ENCODE assay signal across 12 cellular contexts in the genomic region with DNA sequence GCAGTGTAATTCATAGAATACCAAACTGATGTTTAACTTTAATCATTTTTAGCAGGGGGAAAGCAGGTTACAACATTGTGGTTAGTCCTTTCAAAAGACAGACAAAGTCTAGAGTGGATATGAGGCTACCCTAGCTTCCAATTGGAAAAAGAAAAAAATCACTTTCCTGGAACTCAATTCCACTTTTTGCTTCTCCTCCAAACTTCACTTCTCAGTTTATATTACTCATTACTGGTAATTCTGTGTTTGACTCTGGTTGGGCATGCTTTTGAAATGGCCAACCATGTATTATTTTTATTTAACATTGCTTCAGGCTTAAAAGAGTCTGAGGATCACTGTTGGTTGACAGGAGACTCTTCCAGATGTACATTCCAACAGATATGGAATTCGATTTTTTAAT.
DNase-seq lines count a peak whose midpoint lies in the region; ATAC-seq and TF ChIP-seq lines count a peak whose summit lies in the region.
"Had no signal": no experiment of that assay in that cellular context is flagged by ENCODE, and none has a peak within 500 bp of the region (broad histone marks: within the 10 kb centered on the region; RNA-seq: fewer than 3 reads in every experiment).

No MANE protein-coding gene starts in this region.

- in situ Hi-C loops in gastrocnemius medialis (cut with MboI; ENCODE audit: low sequenced_read_pairs in 4 of 4): no loop called here

- TF ChIP-seq CTCF in AG09319 (IDR thresholded peaks at IDR 0.05; ENCODE audit: low read depth, low read length) (no peak), psoas muscle (IDR thresholded peaks at IDR 0.05) (no peak), gastrocnemius medialis (IDR thresholded peaks at IDR 0.05 in 4 of 5, conservative IDR thresholded peaks at IDR 0.05 in 1 of 5) (no peak), OCI-LY7 (conservative IDR thresholded peaks at IDR 0.05; ENCODE audit: low read length) (no peak)

- H3K27me3 ChIP-seq in duodenal mucosa (ENCODE audit: control insufficient read depth in 1 of 2, insufficient read depth in 2 of 2, low read length in 2 of 2) (no peaks in the 10 kb centered on the region), psoas muscle (ENCODE audit: insufficient read depth in 3 of 3, low read length in 2 of 3) (no peaks in the 10 kb centered on the region), gastrocnemius medialis (no peaks in the 10 kb centered on the region)

- peak overlapping the region; percentile 10 for H3K27ac ChIP-seq in duodenal mucosa (ENCODE audit: low read depth, low read length)
- peak overlapping the region; percentile 50 for H3K27ac ChIP-seq in psoas muscle
- peak overlapping the region in 2 of 4 donors; percentile 3 to 38 for H3K27ac ChIP-seq in gastrocnemius medialis
- no peak overlapping the region for H3K27ac ChIP-seq in OCI-LY7 (ENCODE audit: low read depth, low read length, poor library complexity, severe bottlenecking)

- POLR2A ChIA-PET in OCI-LY7 (lab: Charles Lee): interaction anchor here (0.6 kb wide), 2 partner anchors 101 to 683 kb away, joined by 3 read pairs; no protein-coding TSS in a partner anchor

- 38 to 44% (median 39%) methylated on average over 1 of the region's 1 CpG for WGBS in psoas muscle, 3 donors

- CTCF ChIA-PET in OCI-LY7 (lab: Charles Lee; ENCODE audit: unreplicated experiment): no interaction called here

- H3K4me3 ChIP-seq in duodenal mucosa (ENCODE audit: low read depth in 1 of 2, low read length in 2 of 2) (no peak overlapping the region), psoas muscle (no peak overlapping the region), gastrocnemius medialis (no peak overlapping the region), OCI-LY7 (ENCODE audit: low read depth, low read length, poor library complexity, severe bottlenecking) (no peak overlapping the region)

- no peaks in the 10 kb centered on the region for H3K36me3 ChIP-seq in duodenal mucosa (ENCODE audit: control insufficient read depth in 1 of 2, insufficient read depth in 2 of 2, low read length in 2 of 2)
- H3K36me3 ChIP-seq in psoas muscle (ENCODE audit: insufficient read depth in 1 of 2, low read depth in 1 of 2): no peaks in the 10 kb centered on the region
- no peaks in the 10 kb centered on the region for H3K36me3 ChIP-seq in gastrocnemius medialis
- H3K36me3 ChIP-seq in OCI-LY7 (ENCODE audit: insufficient read depth, low read length): no peaks in the 10 kb centered on the region

- no peak for TF ChIP-seq POLR2A in gastrocnemius medialis (IDR thresholded peaks at IDR 0.05)

- peak; percentile 79 for DNase-seq in AG09319 (ENCODE audit: extremely low read depth, low read depth)
- peak; percentile 87 for DNase-seq in M059J (ENCODE audit: low read depth)
- no peak for DNase-seq in psoas muscle
- DNase-seq in gastrocnemius medialis: no peak
- DNase-seq in DMS114 treated with DMSO at 0.1 percent for 48 hours (lab: John Stamatoyannopoulos, UW; ENCODE audit: unreplicated experiment): no peak
- no peak for DNase-seq in OCI-LY7 (ENCODE audit: low spot score)
- no peak for DNase-seq in stimulated activated CD4-positive, alpha-beta T cell treated with anti-CD3 and anti-CD28 coated beads, Interleukin-4, amount 100 ng/mL, for 1 hour
- DNase-seq: CD8-positive, alpha-beta T cell; GOT3; NCI-H2029 treated with DMSO at 0.1 percent for 48 hours; posterior cingulate gyrus had no signal

- BruUV-seq in OCI-LY7 (replicated peaks; lab: Mats Ljungman, UMichigan): no TSS peak

- H2AFZ ChIP-seq in OCI-LY7 (ENCODE audit: low read length): no peak overlapping the region

- H3K9me2 ChIP-seq in OCI-LY7 (ENCODE audit: insufficient read depth, low read length): no peaks in the 10 kb centered on the region

- no peaks in the 10 kb centered on the region for H3K79me2 ChIP-seq in OCI-LY7 (ENCODE audit: insufficient read depth, low read depth, low read length)

- no peak overlapping the region for H3K9ac ChIP-seq in duodenal mucosa (ENCODE audit: low read depth in 1 of 2, low read length in 2 of 2)

- H3K4me2 ChIP-seq in OCI-LY7 (ENCODE audit: low read length): no peak overlapping the region

- no peaks in the 10 kb centered on the region for H3K4me1 ChIP-seq in duodenal mucosa (ENCODE audit: control insufficient read depth in 1 of 2, insufficient read depth in 2 of 2, low read length in 2 of 2)
- H3K4me1 ChIP-seq in psoas muscle: no peaks in the 10 kb centered on the region
- no peaks in the 10 kb centered on the region for H3K4me1 ChIP-seq in gastrocnemius medialis
- no peaks in the 10 kb centered on the region for H3K4me1 ChIP-seq in OCI-LY7 (ENCODE audit: insufficient read depth, low read length, poor library complexity, severe bottlenecking)

- intact Hi-C loops in psoas muscle (cut with DNase I): no loop called here
- intact Hi-C loops in gastrocnemius medialis (cut with DNase I; ENCODE audit: low total_unique reads): no loop called here
- intact Hi-C loops in OCI-LY7 (cut with micrococcal nuclease; ENCODE audit: unreplicated experiment): no loop called here

- H3K9me3 ChIP-seq in duodenal mucosa (ENCODE audit: control insufficient read depth in 1 of 2, low read length in 2 of 2): peaks cover 2 to 3% of the 10 kb centered on the region in 2 donors
- H3K9me3 ChIP-seq in psoas muscle: no peaks in the 10 kb centered on the region
- H3K9me3 ChIP-seq in gastrocnemius medialis: no peaks in the 10 kb centered on the region
- H3K9me3 ChIP-seq in OCI-LY7 (ENCODE audit: low read length): no peaks in the 10 kb centered on the region

- no peak for ATAC-seq in psoas muscle
- ATAC-seq in gastrocnemius medialis: no peak
- ATAC-seq: CD8-positive, alpha-beta T cell had no signal

- H4K20me1 ChIP-seq in OCI-LY7 (ENCODE audit: insufficient read depth, low read length): no peaks in the 10 kb centered on the region

Comparison
In these comparisons a context has a peak if more than half of its experiments do, and no peak if none do; other contexts are left out.
1. DNase-seq: peak in AG09319 (single experiment) and M059J (single experiment); none in psoas muscle (0 of 2), gastrocnemius medialis (0 of 2), DMS114 treated with DMSO at 0.1 percent for 48 hours (single experiment), OCI-LY7 (single experiment) and stimulated activated CD4-positive, alpha-beta T cell treated with anti-CD3 and anti-CD28 coated beads, Interleukin-4, amount 100 ng/mL, for 1 hour (single experiment).